In genomic region chr5:127206320-127207113, GRCh38 we compare ENCODE assay signal across 11 cellular contexts.
DNase-seq lines count a peak whose midpoint lies in the region; ATAC-seq, FAIRE-seq and TF ChIP-seq lines count a peak whose summit lies in the region.
"Had no signal": no experiment of that assay in that cellular context is flagged by ENCODE, and none has a peak within 500 bp of the region (broad histone marks: within the 10 kb centered on the region; RNA-seq: fewer than 3 reads in every experiment).

No MANE protein-coding gene starts in this region.

- H3K4me2 ChIP-seq in astrocyte (ENCODE audit: low read length) = peak overlapping the region; percentile 43

- no peak overlapping the region for H3K4me3 ChIP-seq in LNCaP clone FGC (ENCODE audit: low read depth, low read length)
- H3K4me3 ChIP-seq in astrocyte (ENCODE audit: insufficient read depth, low read depth, low read length) = no peak overlapping the region
- H3K4me3 ChIP-seq in thyroid gland (replicated peaks in 1 of 3) = no peak overlapping the region
- H3K4me3 ChIP-seq in upper lobe of right lung = no peak overlapping the region

- no peak for ATAC-seq in HG03460 (IDR thresholded peaks at IDR 0.05; ENCODE audit: unreplicated experiment)
- ATAC-seq in upper lobe of right lung = no peak
- ATAC-seq in natural killer cell treated with Interleukin-12 subunit alpha and Interleukin-12 subunit beta and Interleukin-15 and Interleukin-18, amount 100 ng/mL, for 72 hours = no peak

- H3K27ac ChIP-seq in C4-2B = peak overlapping the region; percentile 83
- peak overlapping the region; percentile 5 for H3K27ac ChIP-seq in astrocyte (ENCODE audit: low read depth, low read length)
- H3K27ac ChIP-seq in thyroid gland = no peak overlapping the region
- no peak overlapping the region for H3K27ac ChIP-seq in upper lobe of right lung

- H3K4me1 ChIP-seq in astrocyte (ENCODE audit: insufficient read depth, low read length) = peaks cover 19% of the 10 kb centered on the region
- H3K4me1 ChIP-seq in thyroid gland = no peaks in the 10 kb centered on the region
- H3K4me1 ChIP-seq in upper lobe of right lung = no peaks in the 10 kb centered on the region

- H3K79me2 ChIP-seq in astrocyte (ENCODE audit: insufficient read depth, low read length) = no peaks in the 10 kb centered on the region

- peak; percentile 96 for FAIRE-seq in astrocyte (lab: Jason Lieb, UNC)

- DNase-seq in LNCaP clone FGC (ENCODE audit: low read depth) (peak; percentile 84), astrocyte (ENCODE audit: low read depth) (peak; percentile 86), kidney tubule cell (ENCODE audit: low spot score) (peak; percentile 92), thyroid gland (no peak), upper lobe of right lung (no peak)
- no peak for DNase-seq in natural killer cell treated with Interleukin-12 subunit alpha and Interleukin-12 subunit beta and Interleukin-15 and Interleukin-18, amount 100 ng/mL, for 72 hours (ENCODE audit: low spot score)
- DNase-seq: activated CD4-positive, CD25-positive, alpha-beta regulatory T cell; amygdala; occipital lobe had no signal

- H3K36me3 Mint-ChIP-seq in astrocyte (ENCODE audit: low read depth, unreplicated experiment) = no peaks in the 10 kb centered on the region
- H3K36me3 Mint-ChIP-seq in natural killer cell treated with Interleukin-12 subunit alpha and Interleukin-12 subunit beta and Interleukin-15 and Interleukin-18, amount 100 ng/mL, for 72 hours = no peaks in the 10 kb centered on the region

- H3K4me3 Mint-ChIP-seq in astrocyte (ENCODE audit: unreplicated experiment) = no peak overlapping the region
- H3K4me3 Mint-ChIP-seq in natural killer cell treated with Interleukin-12 subunit alpha and Interleukin-12 subunit beta and Interleukin-15 and Interleukin-18, amount 100 ng/mL, for 72 hours = no peak overlapping the region

- H3K9me3 ChIP-seq in astrocyte (ENCODE audit: insufficient read depth, low read depth, low read length) = no peaks in the 10 kb centered on the region
- no peaks in the 10 kb centered on the region for H3K9me3 ChIP-seq in thyroid gland
- no peaks in the 10 kb centered on the region for H3K9me3 ChIP-seq in upper lobe of right lung

- WGBS in thyroid gland, 2 donors = 67 to 69% methylated on average over 4 of the region's 4 CpGs

- no peak overlapping the region for H2AFZ ChIP-seq in astrocyte (ENCODE audit: low read depth, low read length)

- peak overlapping the region; percentile 86 for H3K27ac Mint-ChIP-seq in astrocyte (ENCODE audit: unreplicated experiment)
- H3K27ac Mint-ChIP-seq in natural killer cell treated with Interleukin-12 subunit alpha and Interleukin-12 subunit beta and Interleukin-15 and Interleukin-18, amount 100 ng/mL, for 72 hours = no peak overlapping the region

- no peaks in the 10 kb centered on the region for H4K20me1 ChIP-seq in astrocyte (ENCODE audit: insufficient read depth, low read length)

- peaks cover 29% of the 10 kb centered on the region for H3K4me1 Mint-ChIP-seq in astrocyte (ENCODE audit: low read depth, unreplicated experiment)
- H3K4me1 Mint-ChIP-seq in natural killer cell treated with Interleukin-12 subunit alpha and Interleukin-12 subunit beta and Interleukin-15 and Interleukin-18, amount 100 ng/mL, for 72 hours (ENCODE audit: low read depth in 2 of 2) = no peaks in the 10 kb centered on the region

- H3K9me3 Mint-ChIP-seq in astrocyte (ENCODE audit: unreplicated experiment) = peaks cover 3% of the 10 kb centered on the region
- no peaks in the 10 kb centered on the region for H3K9me3 Mint-ChIP-seq in natural killer cell treated with Interleukin-12 subunit alpha and Interleukin-12 subunit beta and Interleukin-15 and Interleukin-18, amount 100 ng/mL, for 72 hours

- no peak overlapping the region for H3K9ac ChIP-seq in astrocyte (ENCODE audit: low read length)

- no peaks in the 10 kb centered on the region for H3K27me3 Mint-ChIP-seq in astrocyte (ENCODE audit: low read depth, unreplicated experiment)
- peaks cover 12 to 26% of the 10 kb centered on the region in 2 donors for H3K27me3 Mint-ChIP-seq in natural killer cell treated with Interleukin-12 subunit alpha and Interleukin-12 subunit beta and Interleukin-15 and Interleukin-18, amount 100 ng/mL, for 72 hours

- TF ChIP-seq POLR2A in thyroid gland (IDR thresholded peaks at IDR 0.05) = no peak

- peaks cover 6% of the 10 kb centered on the region for H3K27me3 ChIP-seq in astrocyte (ENCODE audit: insufficient read depth, low read length)
- no peaks in the 10 kb centered on the region for H3K27me3 ChIP-seq in thyroid gland
- no peaks in the 10 kb centered on the region for H3K27me3 ChIP-seq in upper lobe of right lung

- TF ChIP-seq CTCF in C4-2B (conservative IDR thresholded peaks at IDR 0.05) = no peak
- no peak for TF ChIP-seq CTCF in LNCaP clone FGC (IDR thresholded peaks at IDR 0.05; ENCODE audit: control insufficient read depth, extremely low read depth, insufficient read depth)
- no peak for TF ChIP-seq CTCF in astrocyte (IDR thresholded peaks at IDR 0.05; ENCODE audit: insufficient read depth, low read depth, low read length)
- no peak for TF ChIP-seq CTCF in thyroid gland (IDR thresholded peaks at IDR 0.05)
- TF ChIP-seq CTCF in upper lobe of right lung (IDR thresholded peaks at IDR 0.05) = no peak

- no peaks in the 10 kb centered on the region for H3K36me3 ChIP-seq in astrocyte (ENCODE audit: insufficient read depth, low read length)
- H3K36me3 ChIP-seq in thyroid gland = no peaks in the 10 kb centered on the region
- H3K36me3 ChIP-seq in upper lobe of right lung = no peaks in the 10 kb centered on the region

- intact Hi-C loops in thyroid gland (cut with DNase I) (no loop called here), upper lobe of right lung (cut with DNase I) (no loop called here)

Comparison
In these comparisons a context has a peak if more than half of its experiments do, and no peak if none do; other contexts are left out.
1. H3K27ac ChIP-seq: peak in C4-2B (single experiment) and astrocyte (single experiment); none in thyroid gland (0 of 3) and upper lobe of right lung (single experiment).
2. DNase-seq: peak in LNCaP clone FGC (single experiment), astrocyte (single experiment) and kidney tubule cell (single experiment); none in thyroid gland (0 of 2), upper lobe of right lung (single experiment) and natural killer cell treated with Interleukin-12 subunit alpha and Interleukin-12 subunit beta and Interleukin-15 and Interleukin-18, amount 100 ng/mL, for 72 hours (single experiment).